ENCODE assay signal across 24 cellular contexts in the genomic region with DNA sequence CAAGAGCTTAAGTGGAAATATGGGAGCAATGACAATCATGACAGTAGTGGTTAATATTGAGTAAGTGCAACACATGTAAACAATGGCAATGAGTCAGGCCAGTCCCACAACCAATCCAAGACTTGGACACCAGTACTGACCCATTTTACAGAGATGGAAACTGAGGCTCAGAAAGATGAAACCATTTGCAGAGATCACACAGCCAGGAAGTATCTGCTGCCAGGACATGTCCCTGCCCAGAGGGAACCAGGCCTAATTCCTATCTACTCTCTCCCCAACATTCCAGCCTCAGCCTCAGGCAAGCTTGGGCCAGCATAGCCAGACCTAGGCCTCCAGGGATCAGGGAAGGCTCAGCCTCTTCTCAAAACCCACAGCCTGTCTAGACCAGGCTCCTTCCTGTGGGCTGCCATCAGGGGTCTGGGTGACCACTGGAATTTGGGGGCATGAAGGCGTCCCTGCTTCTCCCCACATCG.
DNase-seq lines count a peak whose midpoint lies in the region; ATAC-seq and TF ChIP-seq lines count a peak whose summit lies in the region.
"Had no signal": no experiment of that assay in that cellular context is flagged by ENCODE, and none has a peak within 500 bp of the region (broad histone marks: within the 10 kb centered on the region; RNA-seq: fewer than 3 reads in every experiment).

No MANE protein-coding gene starts in this region.

- whole genome bisulfite sequencing in body of pancreas, 2 donors = 92% methylated on average over 2 of the region's 2 CpGs

- H3K27ac ChIP-seq in breast epithelium (no peak overlapping the region), body of pancreas (no peak overlapping the region)
- H3K27ac ChIP-seq: 22Rv1, ovary, tibial nerve had no signal

- POLR2A ChIA-PET in MCF 10A (lab: Yijun Ruan, JAX) = interaction anchor here (0.7 to 1.0 kb wide), 2 partner anchors 15 to 69 kb away, joined by 3 read pairs; no protein-coding TSS in a partner anchor
- POLR2A ChIA-PET in WTC11 (lab: Charles Lee) = no interaction called here

- no peaks in the 10 kb centered on the region for H3K27me3 ChIP-seq in breast epithelium
- H3K27me3 ChIP-seq in body of pancreas = no peaks in the 10 kb centered on the region
- H3K27me3 ChIP-seq: ovary, tibial nerve had no signal

- DNase-seq in MCF 10A (ENCODE audit: unreplicated experiment) (no peak), breast epithelium (ENCODE audit: low spot score in 2 of 2) (no peak), WTC11 (ENCODE audit: low spot score) (no peak), fibroblast of the aortic adventitia (ENCODE audit: low read depth) (peak; percentile 23), HFFc6 (no peak), D341Med (ENCODE audit: low spot score) (no peak), body of pancreas (no peak)
- DNase-seq: CD4-positive, alpha-beta T cell; effector CD4-positive, alpha-beta T cell; midbrain; naive B cell; NCI-H1436 treated with DMSO at 0.1 percent for 48 hours; NCI-H2081 treated with DMSO at 0.1 percent for 48 hours; NCI-H2227 treated with DMSO at 0.1 percent for 48 hours had no signal

- H3K27ac Mint-ChIP-seq in MCF 10A (ENCODE audit: low read depth, unreplicated experiment) (peak overlapping the region; percentile 70), WTC11 (no peak overlapping the region), HFFc6 (no peak overlapping the region)
- H3K27ac Mint-ChIP-seq: activated CD4-positive, alpha-beta T cell treated with anti-CD3 and anti-CD28 coated beads for 36 hours; activated CD8-positive, alpha-beta T cell treated with anti-CD3 and anti-CD28 coated beads for 36 hours; activated naive CD4-positive, alpha-beta T cell treated with anti-CD3 and anti-CD28 coated beads, Interleukin-2, amount 10 ng/mL, durations not matched to agents 7 days and 5 days; CD4-positive, alpha-beta T cell; naive B cell; stimulated activated effector memory CD8-positive, alpha-beta T cell treated with anti-CD3 and anti-CD28 coated beads, Interleukin-12 subunit alpha, Interleukin-12 subunit beta, amount 100 ng/mL, for 72 hours; T-helper 2 cell treated with Interferon-gamma antibody and Interleukin-4, amounts not matched to agents 5 μg/mL and 100 μg/mL, for 36 hours had no signal

- no peaks in the 10 kb centered on the region for H3K27me3 Mint-ChIP-seq in MCF 10A (ENCODE audit: insufficient read depth, unreplicated experiment)
- H3K27me3 Mint-ChIP-seq in WTC11 (ENCODE audit: low read depth) = no peaks in the 10 kb centered on the region
- H3K27me3 Mint-ChIP-seq in HFFc6 (ENCODE audit: insufficient read depth) = peaks cover 12% of the 10 kb centered on the region

- TF ChIP-seq CTCF in MCF 10A (IDR thresholded peaks at IDR 0.05; ENCODE audit: unreplicated experiment) (no peak), breast epithelium (IDR thresholded peaks at IDR 0.05) (no peak), WTC11 (IDR thresholded peaks at IDR 0.05) (no peak), fibroblast of the aortic adventitia (IDR thresholded peaks at IDR 0.05; ENCODE audit: insufficient read depth, low read length) (no peak), HFFc6 (IDR thresholded peaks at IDR 0.05) (no peak), body of pancreas (IDR thresholded peaks at IDR 0.05) (no peak)

- H3K9me3 ChIP-seq in breast epithelium (peaks cover 0 to 4% of the 10 kb centered on the region in 2 donors), body of pancreas (no peaks in the 10 kb centered on the region)
- H3K9me3 ChIP-seq: ovary had no signal

- no peak for ATAC-seq in WTC11
- ATAC-seq in HG02870 (IDR thresholded peaks at IDR 0.05; ENCODE audit: unreplicated experiment) = no peak
- ATAC-seq in body of pancreas = no peak
- ATAC-seq: activated CD4-positive, alpha-beta T cell treated with anti-CD3 and anti-CD28 coated beads for 36 hours; activated CD8-positive, alpha-beta T cell treated with anti-CD3 and anti-CD28 coated beads for 36 hours; stimulated activated effector memory CD8-positive, alpha-beta T cell treated with anti-CD3 and anti-CD28 coated beads, Interleukin-12 subunit alpha, Interleukin-12 subunit beta, amount 100 ng/mL, for 72 hours had no signal

- H3K4me1 Mint-ChIP-seq in MCF 10A (ENCODE audit: insufficient read depth, unreplicated experiment) (peaks cover 16% of the 10 kb centered on the region), WTC11 (peaks cover 19% of the 10 kb centered on the region), HFFc6 (ENCODE audit: low read depth) (peaks cover 5% of the 10 kb centered on the region)
- H3K4me1 Mint-ChIP-seq: activated CD4-positive, alpha-beta T cell treated with anti-CD3 and anti-CD28 coated beads for 36 hours; activated naive CD4-positive, alpha-beta T cell treated with anti-CD3 and anti-CD28 coated beads, Interleukin-2, amount 10 ng/mL, durations not matched to agents 7 days and 5 days; naive B cell had no signal

- H3K9me3 Mint-ChIP-seq in MCF 10A (ENCODE audit: unreplicated experiment) (peaks cover 10% of the 10 kb centered on the region), WTC11 (peaks cover 5% of the 10 kb centered on the region), HFFc6 (no peaks in the 10 kb centered on the region; the same call in 1 of the 2 replicates)
- H3K9me3 Mint-ChIP-seq: activated naive CD4-positive, alpha-beta T cell treated with anti-CD3 and anti-CD28 coated beads, Interleukin-2, amount 10 ng/mL, durations not matched to agents 7 days and 5 days; T-helper 2 cell treated with Interferon-gamma antibody and Interleukin-4, amounts not matched to agents 5 μg/mL and 100 μg/mL, for 36 hours had no signal

- no peaks in the 10 kb centered on the region for H3K36me3 Mint-ChIP-seq in MCF 10A (ENCODE audit: insufficient read depth, unreplicated experiment)
- no peaks in the 10 kb centered on the region for H3K36me3 Mint-ChIP-seq in WTC11
- H3K36me3 Mint-ChIP-seq in HFFc6 (ENCODE audit: low read depth) = no peaks in the 10 kb centered on the region
- H3K36me3 Mint-ChIP-seq: activated naive CD4-positive, alpha-beta T cell treated with anti-CD3 and anti-CD28 coated beads, Interleukin-2, amount 10 ng/mL, durations not matched to agents 7 days and 5 days; stimulated activated effector memory CD8-positive, alpha-beta T cell treated with anti-CD3 and anti-CD28 coated beads, Interleukin-12 subunit alpha, Interleukin-12 subunit beta, amount 100 ng/mL, for 72 hours had no signal

- no peak for TF ChIP-seq POLR2A in breast epithelium (IDR thresholded peaks at IDR 0.05)
- TF ChIP-seq POLR2A in body of pancreas (IDR thresholded peaks at IDR 0.05) = no peak

- H3K4me3 Mint-ChIP-seq in MCF 10A (ENCODE audit: unreplicated experiment) (no peak overlapping the region), WTC11 (no peak overlapping the region), HFFc6 (no peak overlapping the region)
- H3K4me3 Mint-ChIP-seq: activated CD4-positive, alpha-beta T cell treated with anti-CD3 and anti-CD28 coated beads for 36 hours; activated CD8-positive, alpha-beta T cell treated with anti-CD3 and anti-CD28 coated beads for 36 hours; activated naive CD4-positive, alpha-beta T cell treated with anti-CD3 and anti-CD28 coated beads, Interleukin-2, amount 10 ng/mL, durations not matched to agents 7 days and 5 days; CD4-positive, alpha-beta T cell; naive B cell; stimulated activated effector memory CD8-positive, alpha-beta T cell treated with anti-CD3 and anti-CD28 coated beads, Interleukin-12 subunit alpha, Interleukin-12 subunit beta, amount 100 ng/mL, for 72 hours; T-helper 2 cell treated with Interferon-gamma antibody and Interleukin-4, amounts not matched to agents 5 μg/mL and 100 μg/mL, for 36 hours had no signal

- H3K4me1 ChIP-seq in breast epithelium = no peaks in the 10 kb centered on the region
- peaks cover 8% of the 10 kb centered on the region for H3K4me1 ChIP-seq in body of pancreas
- H3K4me1 ChIP-seq: tibial nerve had no signal

- BruUV-seq in MCF 10A (replicated peaks; lab: Mats Ljungman, UMichigan) = no TSS peak

- no peaks in the 10 kb centered on the region for H3K36me3 ChIP-seq in breast epithelium
- H3K36me3 ChIP-seq in body of pancreas (replicated peaks in 1 of 2; ENCODE audit: insufficient read depth in 1 of 2, low read depth in 2 of 2) = no peaks in the 10 kb centered on the region
- H3K36me3 ChIP-seq: ovary, tibial nerve had no signal

- intact Hi-C loops in MCF 10A (cut with micrococcal nuclease) = loop anchor here (1.0 to 10.0 kb wide), 7 partner anchors 211 to 732 kb away; no protein-coding TSS in a partner anchor
- intact Hi-C loops in breast epithelium (cut with DNase I; ENCODE audit: low total_unique reads) = no loop called here
- intact Hi-C loops in body of pancreas (cut with DNase I) = loop anchor here (10.0 kb wide), 1 partner anchor 398 kb away; a partner anchor contains a TSS

- H3K4me3 ChIP-seq in breast epithelium (no peak overlapping the region), fibroblast of the aortic adventitia (ENCODE audit: low read depth, low read length) (no peak overlapping the region), body of pancreas (no peak overlapping the region)
- H3K4me3 ChIP-seq: GM12878, ovary, tibial nerve had no signal

- CTCF ChIA-PET in MCF 10A (lab: Yijun Ruan, JAX) = interaction anchor here (0.5 to 3.4 kb wide), 22 partner anchors 8 to 1658 kb away, joined by 3 to 48 read pairs (median 3); no protein-coding TSS in a partner anchor
- CTCF ChIA-PET in WTC11 (lab: Charles Lee) = interaction anchor here (0.8 to 1.4 kb wide), 5 partner anchors 9 to 412 kb away, joined by 3 to 4 read pairs (median 3); no protein-coding TSS in a partner anchor

TF ChIP-seq in WTC11, 78 proteins besides CTCF, POLR2A, EP300 and RAD21:
- no peak for TF ChIP-seq ZNF423 (CRISPR knock-in tag; IDR thresholded peaks at IDR 0.05)
- peak; percentile 91 for TF ChIP-seq ZNF121 (CRISPR knock-in tag; IDR thresholded peaks at IDR 0.05)
- TF ChIP-seq ESRRA (CRISPR knock-in tag; IDR thresholded peaks at IDR 0.05; ENCODE audit: borderline replicate concordance) = no peak
- no peak for TF ChIP-seq SMAD3 (CRISPR knock-in tag; IDR thresholded peaks at IDR 0.05; ENCODE audit: borderline replicate concordance)
- TF ChIP-seq ZNF232 (CRISPR knock-in tag; IDR thresholded peaks at IDR 0.05) = no peak
- no peak for TF ChIP-seq NR2C2 (CRISPR knock-in tag; IDR thresholded peaks at IDR 0.05)
- 0 out of 2 replicates have a peak, but pooled peaks have one; percentile 28 for TF ChIP-seq GTF2I (CRISPR knock-in tag; conservative IDR thresholded peaks at IDR 0.05)
- no peak for TF ChIP-seq NFYB (CRISPR knock-in tag; conservative IDR thresholded peaks at IDR 0.05; ENCODE audit: low read depth)
- no peak for TF ChIP-seq MYBL2 (CRISPR knock-in tag; IDR thresholded peaks at IDR 0.05)
